Comparison of ENCODE assay signal across 26 cellular contexts in the genomic region with DNA sequence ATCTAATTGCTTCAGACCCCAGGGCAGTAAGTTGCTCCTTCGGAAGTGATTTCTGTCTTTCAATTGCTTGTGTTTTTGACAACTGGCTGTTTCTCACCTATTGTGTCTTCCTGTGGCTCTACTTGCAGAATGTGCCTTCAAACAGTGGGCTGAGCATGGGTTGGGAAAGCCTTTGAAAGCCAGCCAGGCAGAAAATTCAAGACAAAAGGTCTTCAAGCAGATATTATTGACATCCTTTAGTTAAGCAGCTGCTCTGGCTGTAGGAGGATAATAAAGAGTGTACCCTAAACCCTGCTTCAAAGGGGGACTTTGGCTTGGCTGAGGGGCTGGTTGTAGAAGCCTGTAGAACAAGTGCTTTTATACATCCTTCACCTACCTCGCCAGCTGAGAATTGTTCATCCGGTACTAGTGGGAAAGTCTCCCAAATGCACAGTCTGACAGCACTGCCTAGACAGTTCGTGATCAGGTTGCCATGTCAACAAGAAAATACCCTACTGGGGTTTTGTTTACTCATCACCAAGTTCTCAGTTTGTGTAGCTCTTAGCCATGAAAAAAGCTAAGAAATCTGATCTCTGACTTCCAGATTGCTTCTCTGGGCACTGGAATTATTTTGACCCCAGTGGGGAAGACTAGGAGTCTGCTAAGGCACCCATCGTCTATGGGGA. TPM values are rescaled to one million over a fixed set of nuclear protein-coding genes. Genes with fewer than 3 reads are reported as not detected.
DNase-seq lines count a peak whose midpoint lies in the region; ATAC-seq lines count a peak whose summit lies in the region.
"Had no signal": no experiment of that assay in that cellular context is flagged by ENCODE, and none has a peak within 500 bp of the region (broad histone marks: within the 10 kb centered on the region; RNA-seq: fewer than 3 reads in every experiment).

No MANE protein-coding gene starts in this region.

- ATAC-seq in HG03442 (IDR thresholded peaks at IDR 0.05; ENCODE audit: unreplicated experiment) (peak; percentile 58), HG02759 (IDR thresholded peaks at IDR 0.05; ENCODE audit: unreplicated experiment) (no peak)
- ATAC-seq in activated T-cell treated with anti-CD3 and anti-CD28 coated beads, Interleukin-2, amount 50 U/mL, for 72 hours (replicated peaks in 1 of 2) = no peak
- ATAC-seq: A549 had no signal

- H3K23ac ChIP-seq in mesendoderm (ENCODE audit: low read length) = no peak overlapping the region

- no peaks in the 10 kb centered on the region for H3K27me3 Mint-ChIP-seq in activated T-cell treated with anti-CD3 and anti-CD28 coated beads, Interleukin-2, amount 50 U/mL, for 72 hours (ENCODE audit: low read depth)
- H3K27me3 Mint-ChIP-seq: activated CD4-positive, alpha-beta memory T cell treated with anti-CD3 and anti-CD28 coated beads, Interleukin-2, amount 10 ng/mL, durations not matched to agents 7 days and 5 days; activated T-cell treated with anti-CD3 and anti-CD28 coated beads, Interleukin-2, amount 50 U/mL, for 24 hours; CD4-positive, alpha-beta T cell had no signal

- no peak overlapping the region for H4K5ac ChIP-seq in mesendoderm (ENCODE audit: low read length)

- in situ Hi-C loops in G401 (cut with HindIII; ENCODE audit: low sequenced_read_pairs) = no loop called here

- H3K27ac ChIP-seq in mesendoderm (ENCODE audit: low read depth, low read length) = no peak overlapping the region
- H3K27ac ChIP-seq: A549, ascending aorta, colonic mucosa, thoracic aorta, WERI-Rb-1 had no signal

- no peak overlapping the region for H3K56ac ChIP-seq in mesendoderm (ENCODE audit: low read length)

- no peaks in the 10 kb centered on the region for H3K36me3 ChIP-seq in mesendoderm (ENCODE audit: control insufficient read depth, insufficient read depth, low read length)
- H3K36me3 ChIP-seq: ascending aorta, colonic mucosa, thoracic aorta, WERI-Rb-1 had no signal

- no peaks in the 10 kb centered on the region for H3K27me3 ChIP-seq in mesendoderm (ENCODE audit: insufficient read depth, low read length, poor library complexity)
- H3K27me3 ChIP-seq: ascending aorta, colonic mucosa had no signal

- no peak overlapping the region for H2BK15ac ChIP-seq in mesendoderm (replicated peaks; ENCODE audit: low read depth)

- peaks cover 1 to 2% of the 10 kb centered on the region in 2 donors for H3K9me3 Mint-ChIP-seq in activated T-cell treated with anti-CD3 and anti-CD28 coated beads, Interleukin-2, amount 50 U/mL, for 72 hours
- H3K9me3 Mint-ChIP-seq: activated CD4-positive, alpha-beta memory T cell treated with anti-CD3 and anti-CD28 coated beads, Interleukin-2, amount 10 ng/mL, durations not matched to agents 7 days and 5 days; CD4-positive, alpha-beta T cell had no signal

- H3K79me2 ChIP-seq in mesendoderm (ENCODE audit: control insufficient read depth, insufficient read depth, low read length) = no peaks in the 10 kb centered on the region

- no peak overlapping the region for H3K4me3 ChIP-seq in mesendoderm (ENCODE audit: low read length)
- H3K4me3 ChIP-seq: A549, ascending aorta, colonic mucosa, thoracic aorta had no signal

- no peak overlapping the region for H2AK5ac ChIP-seq in mesendoderm (ENCODE audit: low read length)

- H3K4me1 Mint-ChIP-seq in activated T-cell treated with anti-CD3 and anti-CD28 coated beads, Interleukin-2, amount 50 U/mL, for 72 hours (ENCODE audit: low read depth) = no peaks in the 10 kb centered on the region
- H3K4me1 Mint-ChIP-seq: activated CD4-positive, alpha-beta memory T cell treated with anti-CD3 and anti-CD28 coated beads, Interleukin-2, amount 10 ng/mL, durations not matched to agents 7 days and 5 days; nephron had no signal

- no peak overlapping the region for H3K4me3 Mint-ChIP-seq in activated T-cell treated with anti-CD3 and anti-CD28 coated beads, Interleukin-2, amount 50 U/mL, for 72 hours
- H3K4me3 Mint-ChIP-seq: activated CD4-positive, alpha-beta memory T cell treated with anti-CD3 and anti-CD28 coated beads, Interleukin-2, amount 10 ng/mL, durations not matched to agents 7 days and 5 days; activated T-cell treated with anti-CD3 and anti-CD28 coated beads, Interleukin-2, amount 50 U/mL, for 24 hours; CD4-positive, alpha-beta T cell; nephron had no signal

- H3K79me1 ChIP-seq in mesendoderm (ENCODE audit: low read length) = no peaks in the 10 kb centered on the region

- H3K4ac ChIP-seq in mesendoderm (ENCODE audit: low read depth, low read length) = no peak overlapping the region

- H4K8ac ChIP-seq in mesendoderm (ENCODE audit: low read depth, low read length) = no peak overlapping the region

- no peak overlapping the region for H3K9ac ChIP-seq in mesendoderm (ENCODE audit: low read length)

- no peak overlapping the region for H3K4me2 ChIP-seq in mesendoderm (ENCODE audit: low read length)
- H3K4me2 ChIP-seq: A549 had no signal

- H2BK120ac ChIP-seq in mesendoderm (ENCODE audit: low read depth, low read length) = no peak overlapping the region

- no CpG with 5 or more reads among the region's 5 CpGs for WGBS in mesendoderm (ENCODE audit: extremely low coverage, insufficient coverage, low lambda C conversion rate)

- no peak overlapping the region for H3K27ac Mint-ChIP-seq in activated T-cell treated with anti-CD3 and anti-CD28 coated beads, Interleukin-2, amount 50 U/mL, for 72 hours
- H3K27ac Mint-ChIP-seq: activated CD4-positive, alpha-beta memory T cell treated with anti-CD3 and anti-CD28 coated beads, Interleukin-2, amount 10 ng/mL, durations not matched to agents 7 days and 5 days; activated T-cell treated with anti-CD3 and anti-CD28 coated beads, Interleukin-2, amount 50 U/mL, for 24 hours; CD4-positive, alpha-beta T cell; nephron had no signal

- H2BK5ac ChIP-seq in mesendoderm (ENCODE audit: low read length) = no peak overlapping the region

- DNase-seq in AG20443 (ENCODE audit: low spot score) (peak; percentile 17), NCI-H69 (lab: John Stamatoyannopoulos, UW) (peak; percentile 70), mesendoderm (peak; percentile 13), G401 (ENCODE audit: low spot score) (no peak), mucosa of gallbladder (ENCODE audit: low spot score) (no peak)
- no peak for DNase-seq in activated T-cell treated with anti-CD3 and anti-CD28 coated beads, Interleukin-2, amount 50 U/mL, for 72 hours
- DNase-seq: activated CD4-positive, alpha-beta memory T cell treated with anti-CD3 and anti-CD28 coated beads, Interleukin-2, amount 10 ng/mL, durations not matched to agents 7 days and 5 days; activated naive CD4-positive, alpha-beta T cell treated with anti-CD3 and anti-CD28 coated beads, Interleukin-2, amount 50 U/mL, for 16 hours; activated T-cell treated with anti-CD3 and anti-CD28 coated beads, Interleukin-2, amount 50 U/mL, for 24 hours; CD4-positive, alpha-beta T cell; colonic mucosa; HCEC 1CT; Kasumi-1; NCI-H1436; NCI-H510A; SHP77 treated with DMSO at 0.1 percent for 48 hours; T-helper 2 cell; WERI-Rb-1 had no signal

- no peaks in the 10 kb centered on the region for H3K36me3 Mint-ChIP-seq in activated T-cell treated with anti-CD3 and anti-CD28 coated beads, Interleukin-2, amount 50 U/mL, for 72 hours (ENCODE audit: insufficient read depth in 2 of 2)

- H3K4me1 ChIP-seq in mesendoderm (ENCODE audit: control insufficient read depth, low read depth, low read length) = no peaks in the 10 kb centered on the region
- H3K4me1 ChIP-seq: A549, ascending aorta, colonic mucosa had no signal

- H3K18ac ChIP-seq in mesendoderm (ENCODE audit: low read length) = no peak overlapping the region

RNA-seq across cellular contexts. Expression of gene SNTN, which starts 35.2 kb away (rescaled TPM):
- 0.06 TPM for polyA plus RNA-seq in mesendoderm (2013, experiment 1 of 2)
- polyA plus RNA-seq in mesendoderm (2013, experiment 2 of 2) = 0.03 TPM
- not detected for total RNA-seq in activated T-cell treated with anti-CD3 and anti-CD28 coated beads, Interleukin-2, amount 50 U/mL, for 72 hours
- total RNA-seq in G401 (2014; rRNA removed; shearing (Covaris generic)) = not detected in 2 replicates
- not detected for total RNA-seq in mucosa of gallbladder
- total RNA-seq: activated CD4-positive, alpha-beta memory T cell treated with anti-CD3 and anti-CD28 coated beads, Interleukin-2, amount 10 ng/mL, durations not matched to agents 7 days and 5 days; ascending aorta; CD4-positive, alpha-beta T cell; Daoy; frontal cortex; thoracic aorta had no signal
- polyA plus RNA-seq: A549 had no signal

Comparison
In these comparisons a context has a peak if more than half of its experiments do, and no peak if none do; other contexts are left out.
1. DNase-seq: peak in AG20443 (single experiment), NCI-H69 (single experiment) and mesendoderm (single experiment); none in activated T-cell treated with anti-CD3 and anti-CD28 coated beads, Interleukin-2, amount 50 U/mL, for 72 hours (0 of 2), G401 (single experiment) and mucosa of gallbladder (single experiment).